Comparison of ENCODE assay signal across 21 cellular contexts in the genomic region with DNA sequence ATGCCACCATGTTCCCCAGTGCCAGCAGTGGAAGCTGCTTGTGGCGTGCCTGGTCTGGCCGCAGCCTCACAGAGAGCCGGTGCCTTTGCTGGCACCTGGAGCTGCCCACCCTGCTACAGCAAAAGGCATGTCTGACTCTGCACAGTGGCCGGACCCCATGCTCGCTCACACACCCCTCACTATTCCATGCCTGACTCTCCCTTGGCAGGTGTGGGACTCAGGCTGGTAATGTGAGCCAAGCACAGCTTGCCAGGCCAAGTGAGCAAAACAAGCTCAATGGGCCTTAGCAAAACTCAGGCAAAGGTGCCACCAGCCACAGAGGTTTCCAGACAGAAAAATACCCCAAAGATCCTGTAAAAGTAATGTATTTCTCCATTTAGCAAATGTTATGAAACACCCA.
"Had no signal": no experiment of that assay in that cellular context is flagged by ENCODE, and none has a peak within 500 bp of the region (broad histone marks: within the 10 kb centered on the region; RNA-seq: fewer than 3 reads in every experiment).

No MANE protein-coding gene starts in this region.

- H3K27me3 ChIP-seq: heart left ventricle, hepatocyte, left lung, neutrophil, right lobe of liver, suprapubic skin, vagina had no signal

- DNase-seq: cortex of kidney; effector memory CD8-positive, alpha-beta T cell; heart left ventricle; left lung; mesenchymal stem cell; mucosa of descending colon; naive B cell; right lobe of liver; small intestine; stimulated activated CD4-positive, alpha-beta T cell treated with anti-CD3 and anti-CD28 coated beads, Interleukin-15, amount 100 ng/mL, for 24 hours; stimulated activated CD4-positive, alpha-beta T cell treated with anti-CD3 and anti-CD28 coated beads, Interleukin-2, amount 100 ng/mL, for 48 hours; stimulated activated naive CD4-positive, alpha-beta T cell; stimulated activated naive CD8-positive, alpha-beta T cell treated with anti-CD3 and anti-CD28 coated beads, Interleukin-15, amount 100 ng/mL, for 72 hours; trophoblast cell had no signal

- H3K36me3 ChIP-seq: heart left ventricle, left lung, neutrophil, right lobe of liver, suprapubic skin, vagina had no signal

- H3K4me3 ChIP-seq: heart left ventricle, hepatocyte, left lung, mucosa of descending colon, right lobe of liver, suprapubic skin, vagina had no signal

- ATAC-seq: effector memory CD8-positive, alpha-beta T cell; heart left ventricle; left lung; right lobe of liver; stimulated activated naive CD8-positive, alpha-beta T cell treated with anti-CD3 and anti-CD28 coated beads, Interleukin-15, amount 100 ng/mL, for 72 hours had no signal

- H3K4me1 ChIP-seq: heart left ventricle, left lung, parathyroid adenoma, right lobe of liver, suprapubic skin, vagina had no signal

- H3K4me1 Mint-ChIP-seq: mesothelial cell of epicardium; naive B cell; stimulated activated naive CD8-positive, alpha-beta T cell treated with anti-CD3 and anti-CD28 coated beads, Interleukin-15, amount 100 ng/mL, for 72 hours had no signal

- H3K9me3 ChIP-seq: left lung, mucosa of descending colon, neutrophil, right lobe of liver, suprapubic skin, vagina had no signal

- H3K36me3 Mint-ChIP-seq: mesothelial cell of epicardium, naive B cell had no signal

- H3K27me3 Mint-ChIP-seq: effector memory CD8-positive, alpha-beta T cell; naive B cell; progenitor cell of endocrine pancreas had no signal

- H3K9me3 Mint-ChIP-seq: effector memory CD8-positive, alpha-beta T cell had no signal

- H3K27ac ChIP-seq: heart left ventricle, hepatocyte, left lung, neutrophil, parathyroid adenoma, right lobe of liver, suprapubic skin, vagina had no signal

- H3K4me3 Mint-ChIP-seq: effector memory CD8-positive, alpha-beta T cell; mesothelial cell of epicardium; naive B cell; stimulated activated naive CD8-positive, alpha-beta T cell treated with anti-CD3 and anti-CD28 coated beads, Interleukin-15, amount 100 ng/mL, for 72 hours had no signal

- H3K27ac Mint-ChIP-seq: effector memory CD8-positive, alpha-beta T cell; mesothelial cell of epicardium; progenitor cell of endocrine pancreas had no signal
